1 cellular context compared by ENCODE assay signal in the genomic region with DNA sequence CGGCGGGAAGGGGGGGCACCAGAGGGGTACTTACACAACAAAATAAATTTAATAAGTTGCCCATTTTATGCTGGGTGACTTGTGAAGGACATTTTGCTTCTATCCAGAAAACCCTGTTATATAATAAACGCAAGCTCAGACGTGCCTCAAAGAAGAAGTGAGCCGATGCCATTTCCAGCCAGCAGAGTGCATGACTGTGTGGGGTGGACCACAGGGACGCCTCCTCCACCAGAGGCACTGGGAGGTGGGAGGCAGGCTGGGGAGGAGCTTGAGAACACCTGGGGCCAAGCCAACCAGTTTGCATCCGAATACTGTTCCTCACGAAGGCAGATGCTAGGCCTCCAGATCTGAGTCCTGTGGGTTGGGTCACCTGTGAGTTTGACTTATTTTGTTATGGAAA.
TF ChIP-seq lines count a peak whose summit lies in the region.

No MANE protein-coding gene starts in this region.

TF ChIP-seq in H1, 55 proteins besides CTCF, POLR2A, EP300 and RAD21 (continued from another document):
- TF ChIP-seq PHF8 (conservative IDR thresholded peaks at IDR 0.05; ENCODE audit: low read depth, low read length) = no peak
- TF ChIP-seq JUND (IDR thresholded peaks at IDR 0.05; ENCODE audit: low read length) = no peak
- TF ChIP-seq BRCA1 (IDR thresholded peaks at IDR 0.05; ENCODE audit: low read depth, low read length) = no peak
- TF ChIP-seq SIRT6 (IDR thresholded peaks at IDR 0.05; ENCODE audit: low read length) = no peak
- no peak for TF ChIP-seq ASH2L (IDR thresholded peaks at IDR 0.05; ENCODE audit: low read length)
- no peak for TF ChIP-seq SP4 (IDR thresholded peaks at IDR 0.05; ENCODE audit: low read length)
- no peak for TF ChIP-seq RFX5 (IDR thresholded peaks at IDR 0.05; ENCODE audit: borderline replicate concordance, low read depth, low read length)
- TF ChIP-seq SIN3A (conservative IDR thresholded peaks at IDR 0.05 in 1 of 2, IDR thresholded peaks at IDR 0.05 in 1 of 2; ENCODE audit: low read depth in 1 of 2, low read length in 2 of 2) = no peak
- no peak for TF ChIP-seq BCL11A (IDR thresholded peaks at IDR 0.05; ENCODE audit: low read depth in 2 of 2, low read length in 2 of 2)
- TF ChIP-seq KDM5A (IDR thresholded peaks at IDR 0.05; ENCODE audit: low read length) = no peak
- TF ChIP-seq BACH1 (IDR thresholded peaks at IDR 0.05; ENCODE audit: low read length) = no peak
- TF ChIP-seq MAFK (IDR thresholded peaks at IDR 0.05; ENCODE audit: low read depth, low read length) = no peak
- TF ChIP-seq GABPA (IDR thresholded peaks at IDR 0.05; ENCODE audit: borderline replicate concordance, insufficient read depth, low read length) = no peak
- no peak for TF ChIP-seq CHD1 (IDR thresholded peaks at IDR 0.05; ENCODE audit: low read depth, low read length)
